Comparison of ENCODE assay signal across 26 cellular contexts in the genomic region with DNA sequence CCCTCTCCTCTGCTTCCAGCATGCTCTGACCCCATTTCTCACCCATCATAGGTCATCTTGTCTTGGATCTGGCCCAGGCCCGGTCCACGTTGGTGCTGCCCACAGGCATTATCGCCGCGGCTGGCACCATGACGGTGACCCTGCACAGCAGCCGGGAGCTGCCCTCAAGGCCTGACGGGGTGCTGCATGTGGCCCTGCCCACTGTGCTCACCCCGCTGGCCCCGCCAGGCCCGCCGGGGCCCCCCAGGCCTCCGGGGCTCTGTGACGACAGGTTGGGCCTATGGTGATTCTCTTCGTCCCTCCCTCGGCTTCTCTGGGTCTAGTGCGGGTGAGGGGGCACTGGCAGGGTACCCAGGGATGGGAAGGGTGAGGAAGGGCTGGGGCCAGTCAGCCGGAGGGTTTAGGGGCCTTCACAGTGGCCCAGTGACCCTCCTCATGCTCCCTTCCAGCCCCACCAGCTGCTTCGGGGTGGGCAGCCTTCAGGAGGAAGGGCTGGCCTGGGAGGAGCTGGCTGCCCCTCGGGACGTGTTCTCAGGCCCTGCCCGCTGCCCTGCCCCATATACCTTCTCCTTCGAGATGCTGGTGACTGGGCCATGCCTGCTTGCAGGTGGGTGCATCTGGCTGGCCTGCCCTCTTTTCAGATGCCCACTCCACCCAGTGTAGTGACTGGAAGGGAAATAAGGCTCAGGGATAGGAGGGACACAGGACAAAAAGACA. TPM values are rescaled to one million over a fixed set of nuclear protein-coding genes. Genes with fewer than 3 reads are reported as not detected.
"Had no signal": no experiment of that assay in that cellular context is flagged by ENCODE, and none has a peak within 500 bp of the region (broad histone marks: within the 10 kb centered on the region; RNA-seq: fewer than 3 reads in every experiment).

No MANE protein-coding gene starts in this region.

- ATAC-seq: activated CD8-positive, alpha-beta T cell treated with anti-CD3 and anti-CD28 coated beads, Interleukin-2, amount 10 ng/mL, durations not matched to agents 7 days and 5 days; WTC11 had no signal

- H3K4me3 ChIP-seq: breast epithelium, SJCRH30 had no signal

- DNase-seq: activated CD4-positive, alpha-beta T cell treated with anti-CD3 and anti-CD28 coated beads for 48 hours; activated CD4-positive, alpha-beta T cell treated with anti-CD3 and anti-CD28 coated beads, Interleukin-2, amount 50 U/mL, for 4 hours; activated CD4-positive, CD25-positive, alpha-beta regulatory T cell treated with anti-CD3 and anti-CD28 coated beads, Interleukin-2, amount 50 U/mL, for 72 hours; activated CD8-positive, alpha-beta memory T cell treated with anti-CD3 and anti-CD28 coated beads, Interleukin-2, amount 50 U/mL, for 48 hours; activated CD8-positive, alpha-beta T cell treated with anti-CD3 and anti-CD28 coated beads, Interleukin-2, amount 10 ng/mL, durations not matched to agents 7 days and 5 days; activated naive CD4-positive, alpha-beta T cell; activated T-cell treated with anti-CD3 and anti-CD28 coated beads, Interleukin-2, amount 50 U/mL, for 1 hour; KG1; NCI-H1092; NCI-H1417; NCI-H1930; NCI-H2107; NCI-H345; NCI-H510A; NCI-H526 treated with DMSO at 0.1 percent for 48 hours; NCI-H82; Right ventricle myocardium superior; RPMI8226 had no signal

- H3K36me3 ChIP-seq: breast epithelium, SJCRH30 had no signal

- H3K9me3 ChIP-seq: breast epithelium, SJCRH30, SK-N-SH had no signal

- H3K27ac ChIP-seq: breast epithelium had no signal

RNA-seq across cellular contexts. Expression of gene VWA5B2, which starts 3.9 kb away (rescaled TPM):
- total RNA-seq: activated CD8-positive, alpha-beta T cell treated with anti-CD3 and anti-CD28 coated beads, Interleukin-2, amount 10 ng/mL, durations not matched to agents 7 days and 5 days; LHCN-M2; M059J; OCI-LY7; Right ventricle myocardium superior; T-helper 1 cell treated with Interleukin-12 subunit alpha and Interleukin-12 subunit beta and Interleukin-4 antibody, amounts not matched to agents 30 ng/mL and 1 ng/mL, for 36 hours had no signal

RNA-seq across cellular contexts. Expression of gene CAMK2N2, which starts 28.1 kb away (rescaled TPM):
- total RNA-seq: activated CD8-positive, alpha-beta T cell treated with anti-CD3 and anti-CD28 coated beads, Interleukin-2, amount 10 ng/mL, durations not matched to agents 7 days and 5 days; breast epithelium; OCI-LY7; Right ventricle myocardium superior had no signal

RNA-seq across cellular contexts. Expression of gene ECE2, which starts 42.5 kb away (rescaled TPM):
- total RNA-seq: activated CD8-positive, alpha-beta T cell treated with anti-CD3 and anti-CD28 coated beads, Interleukin-2, amount 10 ng/mL, durations not matched to agents 7 days and 5 days; breast epithelium; LHCN-M2; M059J; OCI-LY7; Right ventricle myocardium superior; SJCRH30; T-helper 1 cell treated with Interleukin-12 subunit alpha and Interleukin-12 subunit beta and Interleukin-4 antibody, amounts not matched to agents 30 ng/mL and 1 ng/mL, for 36 hours had no signal
